ENCODE assay signal across 8 cellular contexts in the genomic region with DNA sequence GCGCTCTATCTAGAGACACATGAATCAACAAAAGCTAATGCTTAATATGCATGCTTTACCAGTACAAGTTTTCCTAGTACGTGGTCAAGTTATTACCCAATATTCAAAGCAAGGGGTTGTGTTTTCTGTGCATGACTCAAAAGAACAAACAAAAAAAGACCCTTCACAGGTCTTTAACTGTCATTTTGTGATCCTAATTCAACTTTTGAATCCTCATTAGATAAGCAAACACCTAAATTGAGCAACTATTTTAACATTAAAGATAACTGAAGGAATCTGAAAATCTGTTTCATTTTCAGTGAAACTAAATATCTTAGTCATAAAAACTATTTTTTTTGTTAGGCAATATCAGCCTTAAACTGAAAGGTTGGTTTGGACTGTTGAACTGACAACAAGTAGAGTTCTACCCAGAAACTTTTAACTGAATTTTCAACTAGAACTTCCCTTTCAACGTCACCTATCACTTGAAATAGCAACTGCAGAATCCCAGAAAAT. TPM values are rescaled to one million over a fixed set of nuclear protein-coding genes. Genes with fewer than 3 reads are reported as not detected.
DNase-seq lines count a peak whose midpoint lies in the region; ATAC-seq and TF ChIP-seq lines count a peak whose summit lies in the region.

No MANE protein-coding gene starts in this region.

- no peak overlapping the region for H3K4me3 ChIP-seq in mesendoderm (ENCODE audit: low read length)

- H3K9ac ChIP-seq in mesendoderm (ENCODE audit: low read length) = no peak overlapping the region

- H2BK15ac ChIP-seq in mesendoderm (replicated peaks; ENCODE audit: low read depth) = no peak overlapping the region

- H4K5ac ChIP-seq in mesendoderm (ENCODE audit: low read length) = no peak overlapping the region

- no peak overlapping the region for H3K23ac ChIP-seq in mesendoderm (ENCODE audit: low read length)

- no peak overlapping the region for H4K8ac ChIP-seq in mesendoderm (ENCODE audit: low read depth, low read length)

- DNase-seq in NOMO-1 treated with DMSO at 0.1 percent for 48 hours (lab: John Stamatoyannopoulos, UW; ENCODE audit: unreplicated experiment) = peak; percentile 79
- peak in 1 of 2 donors; percentile 45 for DNase-seq in foreskin keratinocyte
- DNase-seq in NCI-H1417 treated with DMSO at 0.1 percent for 48 hours (lab: John Stamatoyannopoulos, UW) = no peak
- DNase-seq in DMS153 (lab: John Stamatoyannopoulos, UW) = no peak
- DNase-seq in mesendoderm = no peak
- no peak for DNase-seq in NCI-H345 treated with DMSO at 0.1 percent for 48 hours (lab: John Stamatoyannopoulos, UW; ENCODE audit: unreplicated experiment)

- ATAC-seq in GM18861 (IDR thresholded peaks at IDR 0.05; ENCODE audit: unreplicated experiment) (peak; percentile 68), HG02623 (IDR thresholded peaks at IDR 0.05; ENCODE audit: unreplicated experiment) (peak; percentile 62), foreskin keratinocyte (peak; percentile 79)

- H3K4me2 ChIP-seq in mesendoderm (ENCODE audit: low read length) = no peak overlapping the region

- no peaks in the 10 kb centered on the region for H3K36me3 ChIP-seq in mesendoderm (ENCODE audit: control insufficient read depth, insufficient read depth, low read length)

- H3K27me3 ChIP-seq in foreskin keratinocyte (no peaks in the 10 kb centered on the region), mesendoderm (ENCODE audit: insufficient read depth, low read length, poor library complexity) (no peaks in the 10 kb centered on the region)

- H3K79me2 ChIP-seq in mesendoderm (ENCODE audit: control insufficient read depth, insufficient read depth, low read length) = no peaks in the 10 kb centered on the region

- no peak overlapping the region for H3K4ac ChIP-seq in mesendoderm (ENCODE audit: low read depth, low read length)

- H3K4me1 ChIP-seq in foreskin keratinocyte (peaks cover 7% of the 10 kb centered on the region), mesendoderm (ENCODE audit: control insufficient read depth, low read depth, low read length) (no peaks in the 10 kb centered on the region)

- H3K56ac ChIP-seq in mesendoderm (ENCODE audit: low read length) = no peak overlapping the region

- H3K27ac ChIP-seq in foreskin keratinocyte = peak overlapping the region; percentile 76
- H3K27ac ChIP-seq in mesendoderm (ENCODE audit: low read depth, low read length) = no peak overlapping the region

- WGBS in mesendoderm (ENCODE audit: extremely low coverage, insufficient coverage, low lambda C conversion rate) = no CpG with 5 or more reads among the region's 3 CpGs

- H2BK120ac ChIP-seq in mesendoderm (ENCODE audit: low read depth, low read length) = no peak overlapping the region

- no peak for TF ChIP-seq CTCF in foreskin keratinocyte (conservative IDR thresholded peaks at IDR 0.05)

- H3K18ac ChIP-seq in mesendoderm (ENCODE audit: low read length) = no peak overlapping the region

- H3K79me1 ChIP-seq in mesendoderm (ENCODE audit: low read length) = no peaks in the 10 kb centered on the region

- no peak overlapping the region for H2AK5ac ChIP-seq in mesendoderm (ENCODE audit: low read length)

- H2BK5ac ChIP-seq in mesendoderm (ENCODE audit: low read length) = no peak overlapping the region

RNA-seq across cellular contexts. Expression of a gene that starts 12.5 kb away (rescaled TPM):
- total RNA-seq in foreskin keratinocyte = 0.63 and 0.92 TPM in 2 replicates
- 0.21 and 0.29 TPM in 2 replicates for polyA plus RNA-seq in foreskin keratinocyte
- polyA plus RNA-seq in mesendoderm (2013, experiment 1 of 2) = 1.9 TPM
- 2.2 TPM for polyA plus RNA-seq in mesendoderm (2013, experiment 2 of 2)
